Comparison of ENCODE assay signal across 1 cellular context in the genomic region with DNA sequence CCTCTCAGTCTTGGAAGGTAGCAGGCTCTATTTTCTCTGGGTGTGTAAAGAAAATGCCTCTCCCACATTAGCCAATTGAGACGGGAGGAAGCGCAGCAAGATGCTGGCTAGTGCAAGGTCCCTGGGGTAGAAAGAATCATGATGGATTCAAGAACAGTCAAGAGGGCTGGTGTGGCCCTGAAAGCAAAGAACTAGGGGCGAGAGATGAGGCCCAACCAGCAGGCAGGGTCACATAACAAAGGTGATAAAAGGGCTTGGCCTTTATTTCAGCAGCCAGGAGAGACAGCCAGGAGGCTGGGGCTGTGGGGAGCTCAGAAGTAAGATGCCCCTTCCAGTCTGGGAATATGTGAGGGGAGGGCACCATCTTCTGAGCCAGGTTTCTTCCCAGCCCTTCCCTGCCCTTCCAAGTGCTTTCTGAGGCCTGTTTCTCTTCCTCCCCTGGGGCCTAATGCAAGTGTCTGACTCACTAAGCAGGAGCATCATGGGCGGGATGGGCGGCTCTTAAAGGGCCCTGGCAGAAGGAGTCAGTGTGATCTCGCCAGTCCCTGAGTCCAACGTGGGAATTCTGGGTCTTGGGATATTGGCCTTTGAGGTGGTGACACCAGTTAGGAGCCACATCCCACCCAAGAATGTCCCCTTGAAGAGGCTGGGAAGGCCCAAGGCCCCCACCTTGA.
TF ChIP-seq lines count a peak whose summit lies in the region.

No MANE protein-coding gene starts in this region.

TF ChIP-seq in HEK293, 187 proteins besides CTCF, POLR2A, EP300 and RAD21 (continued from another document):
- TF ChIP-seq, protein P1, sequence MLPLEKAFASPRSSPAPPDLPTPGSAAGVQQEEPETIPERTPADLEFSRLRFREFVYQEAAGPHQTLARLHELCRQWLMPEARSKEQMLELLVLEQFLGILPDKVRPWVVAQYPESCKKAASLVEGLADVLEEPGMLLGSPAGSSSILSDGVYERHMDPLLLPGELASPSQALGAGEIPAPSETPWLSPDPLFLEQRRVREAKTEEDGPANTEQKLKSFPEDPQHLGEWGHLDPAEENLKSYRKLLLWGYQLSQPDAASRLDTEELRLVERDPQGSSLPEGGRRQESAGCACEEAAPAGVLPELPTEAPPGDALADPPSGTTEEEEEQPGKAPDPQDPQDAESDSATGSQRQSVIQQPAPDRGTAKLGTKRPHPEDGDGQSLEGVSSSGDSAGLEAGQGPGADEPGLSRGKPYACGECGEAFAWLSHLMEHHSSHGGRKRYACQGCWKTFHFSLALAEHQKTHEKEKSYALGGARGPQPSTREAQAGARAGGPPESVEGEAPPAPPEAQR (tag by site-specific recombination; IDR thresholded peaks at IDR 0.05) = no peak
- TF ChIP-seq, protein P2, sequence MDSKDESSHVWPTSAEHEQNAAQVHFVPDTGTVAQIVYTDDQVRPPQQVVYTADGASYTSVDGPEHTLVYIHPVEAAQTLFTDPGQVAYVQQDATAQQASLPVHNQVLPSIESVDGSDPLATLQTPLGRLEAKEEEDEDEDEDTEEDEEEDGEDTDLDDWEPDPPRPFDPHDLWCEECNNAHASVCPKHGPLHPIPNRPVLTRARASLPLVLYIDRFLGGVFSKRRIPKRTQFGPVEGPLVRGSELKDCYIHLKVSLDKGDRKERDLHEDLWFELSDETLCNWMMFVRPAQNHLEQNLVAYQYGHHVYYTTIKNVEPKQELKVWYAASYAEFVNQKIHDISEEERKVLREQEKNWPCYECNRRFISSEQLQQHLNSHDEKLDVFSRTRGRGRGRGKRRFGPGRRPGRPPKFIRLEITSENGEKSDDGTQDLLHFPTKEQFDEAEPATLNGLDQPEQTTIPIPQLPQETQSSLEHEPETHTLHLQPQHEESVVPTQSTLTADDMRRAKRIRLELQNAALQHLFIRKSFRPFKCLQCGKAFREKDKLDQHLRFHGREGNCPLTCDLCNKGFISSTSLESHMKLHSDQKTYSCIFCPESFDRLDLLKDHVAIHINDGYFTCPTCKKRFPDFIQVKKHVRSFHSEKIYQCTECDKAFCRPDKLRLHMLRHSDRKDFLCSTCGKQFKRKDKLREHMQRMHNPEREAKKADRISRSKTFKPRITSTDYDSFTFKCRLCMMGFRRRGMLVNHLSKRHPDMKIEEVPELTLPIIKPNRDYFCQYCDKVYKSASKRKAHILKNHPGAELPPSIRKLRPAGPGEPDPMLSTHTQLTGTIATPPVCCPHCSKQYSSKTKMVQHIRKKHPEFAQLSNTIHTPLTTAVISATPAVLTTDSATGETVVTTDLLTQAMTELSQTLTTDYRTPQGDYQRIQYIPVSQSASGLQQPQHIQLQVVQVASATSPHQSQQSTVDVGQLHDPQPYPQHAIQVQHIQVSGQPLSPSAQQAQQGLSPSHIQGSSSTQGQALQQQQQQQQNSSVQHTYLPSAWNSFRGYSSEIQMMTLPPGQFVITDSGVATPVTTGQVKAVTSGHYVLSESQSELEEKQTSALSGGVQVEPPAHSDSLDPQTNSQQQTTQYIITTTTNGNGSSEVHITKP (tag by site-specific recombination; IDR thresholded peaks at IDR 0.05) = peak; percentile 79
- no peak for TF ChIP-seq TRIM28 (IDR thresholded peaks at IDR 0.05; ENCODE audit: borderline replicate concordance, low read length)
- TF ChIP-seq ZNF747 (tag by site-specific recombination; IDR thresholded peaks at IDR 0.05) = no peak
- TF ChIP-seq ZEB2 (tag by site-specific recombination; IDR thresholded peaks at IDR 0.05) = peak; percentile 35; the same call in 1 of the 2 replicates
- TF ChIP-seq ZBTB17 (tag by site-specific recombination; IDR thresholded peaks at IDR 0.05) = no peak
- no peak for TF ChIP-seq ZNF23 (tag by site-specific recombination; IDR thresholded peaks at IDR 0.05; ENCODE audit: borderline replicate concordance)
- TF ChIP-seq, protein P3, sequence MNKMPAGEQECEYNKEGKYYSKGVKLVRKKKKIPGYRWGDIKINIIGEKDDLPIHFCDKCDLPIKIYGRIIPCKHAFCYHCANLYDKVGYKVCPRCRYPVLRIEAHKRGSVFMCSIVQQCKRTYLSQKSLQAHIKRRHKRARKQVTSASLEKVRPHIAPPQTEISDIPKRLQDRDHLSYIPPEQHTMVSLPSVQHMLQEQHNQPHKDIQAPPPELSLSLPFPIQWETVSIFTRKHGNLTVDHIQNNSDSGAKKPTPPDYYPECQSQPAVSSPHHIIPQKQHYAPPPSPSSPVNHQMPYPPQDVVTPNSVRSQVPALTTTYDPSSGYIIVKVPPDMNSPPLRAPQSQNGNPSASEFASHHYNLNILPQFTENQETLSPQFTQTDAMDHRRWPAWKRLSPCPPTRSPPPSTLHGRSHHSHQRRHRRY (tag by site-specific recombination; IDR thresholded peaks at IDR 0.05) = no peak
- no peak for TF ChIP-seq ZBTB7A (tag by site-specific recombination; IDR thresholded peaks at IDR 0.05; ENCODE audit: low read depth)
- no peak for TF ChIP-seq ZNF585B (tag by site-specific recombination; IDR thresholded peaks at IDR 0.05)
- no peak for TF ChIP-seq ZNF239 (tag by site-specific recombination; IDR thresholded peaks at IDR 0.05)
- no peak for TF ChIP-seq ZNF791 (tag by site-specific recombination; IDR thresholded peaks at IDR 0.05)
- no peak for TF ChIP-seq ZNF19 (tag by site-specific recombination; IDR thresholded peaks at IDR 0.05; ENCODE audit: low read depth)
- TF ChIP-seq, protein P4, sequence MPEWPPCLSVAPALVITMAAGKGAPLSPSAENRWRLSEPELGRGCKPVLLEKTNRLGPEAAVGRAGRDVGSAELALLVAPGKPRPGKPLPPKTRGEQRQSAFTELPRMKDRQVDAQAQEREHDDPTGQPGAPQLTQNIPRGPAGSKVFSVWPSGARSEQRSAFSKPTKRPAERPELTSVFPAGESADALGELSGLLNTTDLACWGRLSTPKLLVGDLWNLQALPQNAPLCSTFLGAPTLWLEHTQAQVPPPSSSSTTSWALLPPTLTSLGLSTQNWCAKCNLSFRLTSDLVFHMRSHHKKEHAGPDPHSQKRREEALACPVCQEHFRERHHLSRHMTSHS (tag by site-specific recombination; IDR thresholded peaks at IDR 0.05) = no peak
- TF ChIP-seq GLIS2 (tag by site-specific recombination; IDR thresholded peaks at IDR 0.05) = no peak
- TF ChIP-seq, protein P5, sequence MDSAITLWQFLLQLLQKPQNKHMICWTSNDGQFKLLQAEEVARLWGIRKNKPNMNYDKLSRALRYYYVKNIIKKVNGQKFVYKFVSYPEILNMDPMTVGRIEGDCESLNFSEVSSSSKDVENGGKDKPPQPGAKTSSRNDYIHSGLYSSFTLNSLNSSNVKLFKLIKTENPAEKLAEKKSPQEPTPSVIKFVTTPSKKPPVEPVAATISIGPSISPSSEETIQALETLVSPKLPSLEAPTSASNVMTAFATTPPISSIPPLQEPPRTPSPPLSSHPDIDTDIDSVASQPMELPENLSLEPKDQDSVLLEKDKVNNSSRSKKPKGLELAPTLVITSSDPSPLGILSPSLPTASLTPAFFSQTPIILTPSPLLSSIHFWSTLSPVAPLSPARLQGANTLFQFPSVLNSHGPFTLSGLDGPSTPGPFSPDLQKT (IDR thresholded peaks at IDR 0.05; ENCODE audit: borderline replicate concordance, low read depth, low read length) = no peak
- TF ChIP-seq, protein P6, sequence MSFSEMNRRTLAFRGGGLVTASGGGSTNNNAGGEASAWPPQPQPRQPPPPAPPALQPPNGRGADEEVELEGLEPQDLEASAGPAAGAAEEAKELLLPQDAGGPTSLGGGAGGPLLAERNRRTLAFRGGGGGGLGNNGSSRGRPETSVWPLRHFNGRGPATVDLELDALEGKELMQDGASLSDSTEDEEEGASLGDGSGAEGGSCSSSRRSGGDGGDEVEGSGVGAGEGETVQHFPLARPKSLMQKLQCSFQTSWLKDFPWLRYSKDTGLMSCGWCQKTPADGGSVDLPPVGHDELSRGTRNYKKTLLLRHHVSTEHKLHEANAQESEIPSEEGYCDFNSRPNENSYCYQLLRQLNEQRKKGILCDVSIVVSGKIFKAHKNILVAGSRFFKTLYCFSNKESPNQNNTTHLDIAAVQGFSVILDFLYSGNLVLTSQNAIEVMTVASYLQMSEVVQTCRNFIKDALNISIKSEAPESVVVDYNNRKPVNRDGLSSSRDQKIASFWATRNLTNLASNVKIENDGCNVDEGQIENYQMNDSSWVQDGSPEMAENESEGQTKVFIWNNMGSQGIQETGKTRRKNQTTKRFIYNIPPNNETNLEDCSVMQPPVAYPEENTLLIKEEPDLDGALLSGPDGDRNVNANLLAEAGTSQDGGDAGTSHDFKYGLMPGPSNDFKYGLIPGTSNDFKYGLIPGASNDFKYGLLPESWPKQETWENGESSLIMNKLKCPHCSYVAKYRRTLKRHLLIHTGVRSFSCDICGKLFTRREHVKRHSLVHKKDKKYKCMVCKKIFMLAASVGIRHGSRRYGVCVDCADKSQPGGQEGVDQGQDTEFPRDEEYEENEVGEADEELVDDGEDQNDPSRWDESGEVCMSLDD (tag by site-specific recombination; IDR thresholded peaks at IDR 0.05) = no peak
- 0 out of 2 replicates have a peak, but pooled peaks have one; percentile 33 for TF ChIP-seq ZXDB (tag by site-specific recombination; IDR thresholded peaks at IDR 0.05)
- TF ChIP-seq SP2 (tag by site-specific recombination; IDR thresholded peaks at IDR 0.05) = no peak
- TF ChIP-seq GLIS1 (tag by site-specific recombination; IDR thresholded peaks at IDR 0.05) = peak; percentile 41; the same call in 1 of the 2 replicates
- no peak for TF ChIP-seq GLI4 (tag by site-specific recombination; IDR thresholded peaks at IDR 0.05)
